ENCODE assay signal across 8 cellular contexts in the genomic region with DNA sequence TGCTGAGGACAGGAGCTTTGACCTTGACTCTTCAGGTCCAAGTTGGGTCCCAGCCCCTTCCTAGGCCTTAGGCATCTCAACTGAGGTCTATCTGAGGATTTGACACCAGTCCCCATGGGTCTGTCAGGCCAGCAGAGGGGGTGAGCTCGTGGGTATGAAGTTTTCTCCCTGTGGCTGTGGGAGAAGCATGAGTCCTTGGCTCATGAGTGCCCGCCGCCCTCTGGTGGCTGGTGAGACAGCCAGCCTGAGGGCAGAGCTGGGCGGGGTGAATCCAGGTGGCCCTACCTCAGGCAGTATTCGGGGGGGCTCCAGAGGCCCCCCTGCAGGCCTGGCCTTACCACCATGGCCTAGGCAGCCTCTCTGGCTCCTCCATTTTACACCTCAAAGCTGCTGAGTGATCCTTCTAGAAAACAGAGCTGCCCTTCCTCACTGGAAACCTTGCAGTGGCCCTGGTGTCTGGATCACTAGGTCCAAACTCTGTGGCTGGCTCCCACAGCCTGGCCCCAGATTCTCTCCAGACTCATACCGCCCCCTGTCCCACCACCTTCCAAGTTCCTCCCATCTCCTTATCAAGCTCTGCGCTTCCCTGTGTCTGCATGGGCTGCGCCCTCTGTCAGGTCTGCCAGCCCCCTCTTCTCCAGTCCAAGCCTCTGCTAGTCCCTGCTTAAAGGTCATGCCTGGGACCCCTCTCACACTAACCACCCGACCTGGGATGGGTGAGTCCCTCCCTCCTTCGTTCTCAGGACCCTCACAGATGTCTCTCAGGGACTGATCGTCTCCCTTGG. TPM values are rescaled to one million over a fixed set of nuclear protein-coding genes. Genes with fewer than 3 reads are reported as not detected.
A peak's percentile ranks its signal among the peaks of the same experiment; 100 is the strongest.
DNase-seq lines count a peak whose midpoint lies in the region; ATAC-seq and TF ChIP-seq lines count a peak whose summit lies in the region.

No MANE protein-coding gene starts in this region.

- BruUV-seq in Caco-2 (replicated peaks; lab: Mats Ljungman, UMichigan) (no TSS peak), HCT116 (replicated peaks; lab: Mats Ljungman, UMichigan) (no TSS peak)

- H3K4me1 Mint-ChIP-seq in Caco-2 (ENCODE audit: low read depth, unreplicated experiment), result peaks cover 14% of the 10 kb centered on the region
- peaks cover 49% of the 10 kb centered on the region for H3K4me1 Mint-ChIP-seq in central memory CD8-positive, alpha-beta T cell

- no peaks in the 10 kb centered on the region for H3K79me2 ChIP-seq in HCT116 (ENCODE audit: insufficient read depth, low read length)

- no peaks in the 10 kb centered on the region for H3K27me3 Mint-ChIP-seq in Caco-2 (ENCODE audit: insufficient read depth, unreplicated experiment)
- H3K27me3 Mint-ChIP-seq in central memory CD8-positive, alpha-beta T cell, result no peaks in the 10 kb centered on the region

- no peak overlapping the region for H3K4me3 ChIP-seq in Caco-2 (ENCODE audit: low read depth, low read length)
- no peak overlapping the region for H3K4me3 ChIP-seq in HCT116 (replicated peaks in 1 of 2; ENCODE audit: low read depth in 1 of 2, low read length in 2 of 2)

- no peak overlapping the region for H3K27ac Mint-ChIP-seq in Caco-2 (ENCODE audit: unreplicated experiment)
- H3K27ac Mint-ChIP-seq in central memory CD8-positive, alpha-beta T cell (ENCODE audit: low read depth), result peak overlapping the region; percentile 69

- CTCF ChIA-PET in Caco-2 (lab: Charles Lee) (interaction anchor here (0.5 to 2.9 kb wide), 23 partner anchors 9 to 206 kb away, joined by 3 to 33 read pairs (median 5); partner anchors contain the start of genes IDH3A, SKIC8 and TBC1D2B), HCT116 (lab: Charles Lee) (interaction anchor here (0.6 to 5.1 kb wide), 26 partner anchors 9 to 206 kb away, joined by 3 to 70 read pairs (median 6); partner anchors contain the start of genes CIB2 and SKIC8)

- H3K4me1 ChIP-seq in Caco-2 (no peaks in the 10 kb centered on the region), HCT116 (ENCODE audit: control insufficient read depth in 1 of 2, insufficient read depth in 2 of 2, low read length in 2 of 2) (0 out of 4 replicates have a peak, but pooled peaks cover 0 to 6% of the 10 kb centered on the region in 2 experiments)

- H3K36me3 Mint-ChIP-seq in Caco-2 (ENCODE audit: insufficient read depth, unreplicated experiment), result no peaks in the 10 kb centered on the region
- peaks cover 9% of the 10 kb centered on the region for H3K36me3 Mint-ChIP-seq in central memory CD8-positive, alpha-beta T cell (ENCODE audit: insufficient read depth)

- H3K9me3 ChIP-seq in Caco-2, result no peaks in the 10 kb centered on the region
- no peaks in the 10 kb centered on the region for H3K9me3 ChIP-seq in HCT116 (ENCODE audit: control insufficient read depth in 1 of 2, insufficient read depth in 1 of 2, low read depth in 1 of 2, low read length in 2 of 2)

- H4K20me1 ChIP-seq in HCT116 (ENCODE audit: insufficient read depth), result no peaks in the 10 kb centered on the region

- POLR2A ChIA-PET in Caco-2 (lab: Charles Lee), result interaction anchor here (0.5 kb wide), 1 partner anchor 256 kb away, joined by 3 read pairs; no protein-coding TSS in a partner anchor
- POLR2A ChIA-PET in HCT116 (lab: Charles Lee), result no interaction called here

- H3K36me3 ChIP-seq in Caco-2 (ENCODE audit: control insufficient read depth, insufficient read depth, low read length) (no peaks in the 10 kb centered on the region), HCT116 (ENCODE audit: control insufficient read depth in 1 of 2, insufficient read depth in 2 of 2, low read length in 2 of 2) (no peaks in the 10 kb centered on the region)

- peak; percentile 92 for TF ChIP-seq RAD21 in HCT116 (IDR thresholded peaks at IDR 0.05; ENCODE audit: low read depth)

- TF ChIP-seq POLR2A in HCT116 (IDR thresholded peaks at IDR 0.05; ENCODE audit: borderline replicate concordance, extremely low read depth, insufficient read depth, insufficient read length), result no peak

- RAD21 ChIA-PET in HCT116 (lab: Charles Lee; ENCODE audit: low non-redundant PET in 1 of 2, low total read pairs in 2 of 2, uncharacterized antibody in 2 of 2, unreplicated experiment in 2 of 2), result interaction anchor here (0.7 to 2.1 kb wide), 8 partner anchors 87 to 150 kb away, joined by 3 to 19 read pairs (median 6); no protein-coding TSS in a partner anchor

- peak; percentile 87 to 89 for DNase-seq in Caco-2
- DNase-seq in HCT116 (ENCODE audit: low read depth, low spot score), result peak; percentile 79
- peak; percentile 6 for DNase-seq in NCI-H510A treated with DMSO at 0.1 percent for 48 hours (lab: John Stamatoyannopoulos, UW)
- DNase-seq in activated CD4-positive, alpha-beta T cell treated with anti-CD3 and anti-CD28 coated beads for 24 hours (ENCODE audit: low read depth in 2 of 2), result peak; percentile 73
- DNase-seq in central memory CD8-positive, alpha-beta T cell (ENCODE audit: low spot score in 2 of 2), result peak; percentile 71 to 73
- DNase-seq in left colon, result peak; percentile 83 to 89
- DNase-seq in stimulated activated CD4-positive, alpha-beta T cell treated with anti-CD3 and anti-CD28 coated beads, Interleukin-2, amount 100 ng/mL, for 48 hours, result peak; percentile 71 to 75

- H2AFZ ChIP-seq in HCT116 (ENCODE audit: low read depth, low read length, poor library complexity, severe bottlenecking), result no peak overlapping the region

- H3K4me2 ChIP-seq in HCT116 (ENCODE audit: low read length), result no peak overlapping the region

- TF ChIP-seq CTCF in Caco-2 (IDR thresholded peaks at IDR 0.05; ENCODE audit: insufficient read depth in 1 of 2, low read depth in 1 of 2, low read length in 1 of 2, severe bottlenecking in 1 of 2, unreplicated experiment in 1 of 2) (peak; percentile 89 to 91), HCT116 (IDR thresholded peaks at IDR 0.05 in 2 of 3, conservative IDR thresholded peaks at IDR 0.05 in 1 of 3; ENCODE audit: borderline replicate concordance in 1 of 3, insufficient read depth in 1 of 3, low read depth in 2 of 3, low read length in 2 of 3) (peak; percentile 89 to 98 (median 96))

- no peak overlapping the region for H3K27ac ChIP-seq in HCT116 (ENCODE audit: low read depth, low read length)

- H3K9me3 Mint-ChIP-seq in Caco-2 (ENCODE audit: unreplicated experiment), result no peaks in the 10 kb centered on the region
- H3K9me3 Mint-ChIP-seq in central memory CD8-positive, alpha-beta T cell, result no peaks in the 10 kb centered on the region

- H3K9ac ChIP-seq in HCT116 (ENCODE audit: low read length), result no peak overlapping the region

- no peak overlapping the region for H3K4me3 Mint-ChIP-seq in Caco-2 (ENCODE audit: unreplicated experiment)
- no peak overlapping the region for H3K4me3 Mint-ChIP-seq in central memory CD8-positive, alpha-beta T cell

- intact Hi-C loops in Caco-2 (cut with micrococcal nuclease; ENCODE audit: unreplicated experiment) (loop anchor here (1.0 kb wide), 4 partner anchors 31 to 149 kb away; partner anchors contain the start of gene TBC1D2B), HCT116 (cut with micrococcal nuclease) (loop anchor here (1.0 kb wide), 4 partner anchors 108 to 198 kb away; no protein-coding TSS in a partner anchor), left colon (cut with DNase I, micrococcal nuclease) (loop anchor here (2.0 to 10.0 kb wide), 2 partner anchors 108 to 124 kb away; no protein-coding TSS in a partner anchor)

- ATAC-seq in HCT116 (peak; percentile 97), left colon (peak; percentile 87), GM21528 (IDR thresholded peaks at IDR 0.05; ENCODE audit: low FRiP score, unreplicated experiment) (no peak)
- peak; percentile 67 for ATAC-seq in central memory CD8-positive, alpha-beta T cell (replicated peaks; ENCODE audit: extremely low read depth, poor library complexity, severe bottlenecking)

- no peaks in the 10 kb centered on the region for H3K27me3 ChIP-seq in Caco-2 (replicated peaks; ENCODE audit: control insufficient read depth, insufficient read depth, low read length)
- no peaks in the 10 kb centered on the region for H3K27me3 ChIP-seq in HCT116 (ENCODE audit: insufficient read depth, low read length)

- H3K9me2 ChIP-seq in HCT116 (ENCODE audit: insufficient read depth), result no peaks in the 10 kb centered on the region

TF ChIP-seq in HCT116, 20 proteins besides CTCF, POLR2A, EP300 and RAD21:
- TF ChIP-seq, protein P1, sequence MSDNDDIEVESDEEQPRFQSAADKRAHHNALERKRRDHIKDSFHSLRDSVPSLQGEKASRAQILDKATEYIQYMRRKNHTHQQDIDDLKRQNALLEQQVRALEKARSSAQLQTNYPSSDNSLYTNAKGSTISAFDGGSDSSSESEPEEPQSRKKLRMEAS (IDR thresholded peaks at IDR 0.05), result no peak
- TF ChIP-seq YY1 (IDR thresholded peaks at IDR 0.05; ENCODE audit: extremely low read depth, insufficient replicate concordance, low read depth, low read length) (peak; percentile 33), FOSL1 (IDR thresholded peaks at IDR 0.05; ENCODE audit: low read depth) (no peak)

RNA-seq across cellular contexts. Expression of gene SH2D7, which starts 16.1 kb away (rescaled TPM):
- not detected in 2 replicates for total RNA-seq in Caco-2 (2022)
- not detected for total RNA-seq in HCT116 (2021; ENCODE audit: unreplicated experiment)
- polyA plus RNA-seq in HCT116 (2012), result 0.04 and 0.12 TPM in 2 replicates
- 1 to 10 TPM in 1 of 2 donors, under 1 TPM in 1; 0.89 to 2.4 TPM for total RNA-seq in left colon

RNA-seq across cellular contexts. Expression of gene CIB2, which starts 22.8 kb away (rescaled TPM):
- total RNA-seq in Caco-2 (2022) (0.67 and 0.75 TPM in 2 replicates), HCT116 (2021; ENCODE audit: unreplicated experiment) (17.3 TPM), left colon (10 to 100 TPM; 12.0 to 19.7 TPM)
- polyA plus RNA-seq in HCT116 (2012), result 24.6 and 27.5 TPM in 2 replicates

RNA-seq across cellular contexts. Expression of gene TBC1D2B, which starts 31.0 kb away (rescaled TPM):
- total RNA-seq in Caco-2 (2022) (18.3 and 19.1 TPM in 2 replicates), HCT116 (2021; ENCODE audit: unreplicated experiment) (16.6 TPM), left colon (10 to 100 TPM; 41.3 to 63.5 TPM)
- polyA plus RNA-seq in HCT116 (2012), result 6.6 and 7.5 TPM in 2 replicates

RNA-seq across cellular contexts. Expression of gene IDH3A, which starts 40.7 kb away (rescaled TPM):
- 67.3 and 71.1 TPM in 2 replicates for total RNA-seq in Caco-2 (2022)
- total RNA-seq in HCT116 (2021; ENCODE audit: unreplicated experiment), result 115 TPM
- polyA plus RNA-seq in HCT116 (2012), result 47.2 and 67.9 TPM in 2 replicates
- 100 to 1,000 TPM; 176 to 247 TPM for total RNA-seq in left colon

Comparison
In these comparisons a context has a peak if more than half of its experiments do, and no peak if none do; other contexts are left out.
1. DNase-seq: peak in every context shown above with its lines; median percentile 88 in Caco-2; 86 in left colon; 79 in HCT116; 73 in activated CD4-positive, alpha-beta T cell treated with anti-CD3 and anti-CD28 coated beads for 24 hours; 73 in stimulated activated CD4-positive, alpha-beta T cell treated with anti-CD3 and anti-CD28 coated beads, Interleukin-2, amount 100 ng/mL, for 48 hours; 72 in central memory CD8-positive, alpha-beta T cell; 6 in NCI-H510A treated with DMSO at 0.1 percent for 48 hours.